ENCODE assay signal across 12 cellular contexts in the genomic region with DNA sequence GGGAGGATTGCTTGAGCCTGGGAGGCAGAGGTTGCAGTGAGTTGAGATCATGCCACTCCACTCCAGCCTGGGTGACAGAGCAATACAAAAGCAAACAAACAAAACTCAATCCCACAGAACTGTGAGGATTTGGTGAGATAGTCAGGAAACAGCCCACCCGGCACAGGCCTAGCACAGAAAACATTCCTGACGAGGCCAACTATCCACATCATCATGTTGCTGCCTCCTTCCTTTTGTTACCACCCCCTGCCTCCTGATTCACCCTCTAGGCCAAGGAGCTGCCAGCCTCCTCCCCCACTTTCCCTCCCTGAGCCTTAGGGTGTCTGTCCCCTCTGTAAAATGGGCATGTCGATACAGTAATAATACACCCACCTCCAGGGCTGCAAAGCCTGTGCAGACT. TPM values are rescaled to one million over a fixed set of nuclear protein-coding genes. Genes with fewer than 3 reads are reported as not detected.
DNase-seq lines count a peak whose midpoint lies in the region; ATAC-seq and TF ChIP-seq lines count a peak whose summit lies in the region.
"Had no signal": no experiment of that assay in that cellular context is flagged by ENCODE, and none has a peak within 500 bp of the region (broad histone marks: within the 10 kb centered on the region; RNA-seq: fewer than 3 reads in every experiment).

No MANE protein-coding gene starts in this region.

- peaks cover 84% of the 10 kb centered on the region for H3K4me1 ChIP-seq in CD8-positive, alpha-beta T cell (ENCODE audit: insufficient read depth, low read length)
- H3K4me1 ChIP-seq in neutrophil (ENCODE audit: control insufficient read depth in 1 of 2, insufficient read depth in 1 of 2, low read depth in 1 of 2, low read length in 1 of 2): peaks cover 73 to 91% of the 10 kb centered on the region in 2 experiments
- H3K4me1 ChIP-seq in heart right ventricle: peaks cover 0 to 80% (median 35%) of the 10 kb centered on the region in 9 donors

- CTCF ChIA-PET in CD8-positive, alpha-beta T cell (lab: Charles Lee): interaction anchor here (1.8 kb wide), 1 partner anchor 39 kb away, joined by 7 read pairs; a partner anchor contains a TSS

- intact Hi-C loops in CD8-positive, alpha-beta T cell (cut with DNase I, micrococcal nuclease): no loop called here
- intact Hi-C loops in heart right ventricle (cut with DNase I): loop anchor here in 1 of 10 donors (5.0 kb wide), 1 partner anchor 37 kb away; no protein-coding TSS in a partner anchor

- peaks cover 91% of the 10 kb centered on the region for H3K4me1 Mint-ChIP-seq in CD8-positive, alpha-beta T cell (ENCODE audit: low read depth)

- no peaks in the 10 kb centered on the region for H3K9me3 ChIP-seq in CD8-positive, alpha-beta T cell (ENCODE audit: low read length)
- H3K9me3 ChIP-seq in neutrophil: no peaks in the 10 kb centered on the region
- no peaks in the 10 kb centered on the region for H3K9me3 ChIP-seq in heart right ventricle

- peaks cover 48% of the 10 kb centered on the region for H3K36me3 ChIP-seq in CD8-positive, alpha-beta T cell (ENCODE audit: insufficient read depth, low read length)
- H3K36me3 ChIP-seq in neutrophil (peaks cover 69% of the 10 kb centered on the region), heart right ventricle (peaks cover 0 to 60% (median 0%) of the 10 kb centered on the region in 9 donors)

- no peak overlapping the region for H3K4me3 Mint-ChIP-seq in CD8-positive, alpha-beta T cell
- H3K4me3 Mint-ChIP-seq: activated CD4-positive, alpha-beta T cell treated with anti-CD3 and anti-CD28 coated beads, Interleukin-2, amount 10 ng/mL, durations not matched to agents 7 days and 5 days had no signal

- POLR2A ChIA-PET in CD8-positive, alpha-beta T cell (lab: Charles Lee): interaction anchor here (0.7 to 1.0 kb wide), 2 partner anchors 40 to 150 kb away, joined by 3 read pairs; no protein-coding TSS in a partner anchor

- H3K9me3 Mint-ChIP-seq in CD8-positive, alpha-beta T cell: no peaks in the 10 kb centered on the region
- H3K9me3 Mint-ChIP-seq: activated CD4-positive, alpha-beta T cell treated with anti-CD3 and anti-CD28 coated beads, Interleukin-2, amount 10 ng/mL, durations not matched to agents 7 days and 5 days had no signal

- no peak for TF ChIP-seq CTCF in CD8-positive, alpha-beta T cell (IDR thresholded peaks at IDR 0.05)
- no peak for TF ChIP-seq CTCF in HL-60 (IDR thresholded peaks at IDR 0.05; ENCODE audit: insufficient read depth, low read length)
- TF ChIP-seq CTCF in neutrophil (IDR thresholded peaks at IDR 0.05): no peak
- TF ChIP-seq CTCF in heart right ventricle (IDR thresholded peaks at IDR 0.05): no peak

- peaks cover 88% of the 10 kb centered on the region for H3K36me3 Mint-ChIP-seq in CD8-positive, alpha-beta T cell

- H3K27me3 Mint-ChIP-seq in CD8-positive, alpha-beta T cell (ENCODE audit: low read depth): no peaks in the 10 kb centered on the region
- H3K27me3 Mint-ChIP-seq: activated CD4-positive, alpha-beta T cell treated with anti-CD3 and anti-CD28 coated beads, Interleukin-2, amount 10 ng/mL, durations not matched to agents 7 days and 5 days had no signal

- DNase-seq in CD8-positive, alpha-beta T cell: no peak
- DNase-seq in HL-60 (ENCODE audit: low read depth in 1 of 2, low spot score in 1 of 2) (no peak), dedifferentiated amniotic fluid mesenchymal stem cell (ENCODE audit: extremely low spot score) (peak; percentile 17), NCI-H2081 treated with DMSO at 0.1 percent for 48 hours (lab: John Stamatoyannopoulos, UW) (no peak), heart right ventricle (no peak)
- DNase-seq: activated CD4-positive, alpha-beta T cell treated with anti-CD3 and anti-CD28 coated beads, Interleukin-2, amount 10 ng/mL, durations not matched to agents 7 days and 5 days; GDM1; NCI-H1694 treated with DMSO at 0.1 percent for 48 hours had no signal

- no peak for ATAC-seq in CD8-positive, alpha-beta T cell
- ATAC-seq in heart right ventricle (no peak), GM21381 (IDR thresholded peaks at IDR 0.05; ENCODE audit: unreplicated experiment) (no peak)

- no peak overlapping the region for H3K4me3 ChIP-seq in CD8-positive, alpha-beta T cell (ENCODE audit: low read depth, low read length)
- no peak overlapping the region for H3K4me3 ChIP-seq in HL-60 (replicated peaks; ENCODE audit: insufficient read depth, low read length)
- no peak overlapping the region for H3K4me3 ChIP-seq in neutrophil (ENCODE audit: low read depth in 1 of 2, low read length in 1 of 2)
- H3K4me3 ChIP-seq in heart right ventricle: no peak overlapping the region

- no peaks in the 10 kb centered on the region for H3K27me3 ChIP-seq in CD8-positive, alpha-beta T cell (ENCODE audit: insufficient read depth, low read length)
- no peaks in the 10 kb centered on the region for H3K27me3 ChIP-seq in HL-60 (ENCODE audit: insufficient read depth, poor library complexity, severe bottlenecking)
- H3K27me3 ChIP-seq in neutrophil: no peaks in the 10 kb centered on the region
- no peaks in the 10 kb centered on the region for H3K27me3 ChIP-seq in heart right ventricle

- peak overlapping the region; percentile 90 for H3K27ac Mint-ChIP-seq in CD8-positive, alpha-beta T cell
- H3K27ac Mint-ChIP-seq: activated CD4-positive, alpha-beta T cell treated with anti-CD3 and anti-CD28 coated beads, Interleukin-2, amount 10 ng/mL, durations not matched to agents 7 days and 5 days had no signal

- WGBS in heart right ventricle, 2 donors: 76 to 86% methylated on average over 3 of the region's 3 CpGs

- no peak overlapping the region for H3K27ac ChIP-seq in CD8-positive, alpha-beta T cell (ENCODE audit: low read depth, low read length)
- peak overlapping the region; percentile 5; the same call in 1 of the 2 replicates for H3K27ac ChIP-seq in HL-60 (replicated peaks)
- peak overlapping the region; percentile 96 for H3K27ac ChIP-seq in neutrophil
- H3K27ac ChIP-seq in heart right ventricle: no peak overlapping the region

RNA-seq across cellular contexts. Expression of a gene that starts 39.0 kb away (rescaled TPM):
- 100 to 1,000 TPM; 172 to 182 TPM for total RNA-seq in CD8-positive, alpha-beta T cell
- 10 to 100 TPM in 5 of 10 donors, 1 to 10 TPM in 5; 5.6 to 22.3 (median 9.8) TPM for total RNA-seq in heart right ventricle
- polyA plus RNA-seq in heart right ventricle: 10 to 100 TPM in 1 of 2 donors, 1 to 10 TPM in 1; 9.3 to 10.8 TPM

RNA-seq across cellular contexts. Expression of a gene that starts 44.9 kb away (rescaled TPM):
- total RNA-seq in CD8-positive, alpha-beta T cell: not detected
- not detected for total RNA-seq in heart right ventricle
- polyA plus RNA-seq in heart right ventricle: not detected
- total RNA-seq: activated CD4-positive, alpha-beta T cell treated with anti-CD3 and anti-CD28 coated beads, Interleukin-2, amount 10 ng/mL, durations not matched to agents 7 days and 5 days had no signal
- polyA plus RNA-seq: esophagus, keratinocyte had no signal

Comparison
In these comparisons a context has a peak if more than half of its experiments do, and no peak if none do; other contexts are left out.
1. H3K27ac ChIP-seq: peak in HL-60 (single experiment) and neutrophil (single experiment); none in CD8-positive, alpha-beta T cell (single experiment) and heart right ventricle (0 of 10).
2. RNA of a gene that starts 39.0 kb away (total RNA-seq): 172 to 182 TPM in CD8-positive, alpha-beta T cell; 5.6 to 22.3 TPM in heart right ventricle; every median in the first group is over 4 times any median in the second.